Comparison of ENCODE assay signal across 8 cellular contexts in the genomic region with DNA sequence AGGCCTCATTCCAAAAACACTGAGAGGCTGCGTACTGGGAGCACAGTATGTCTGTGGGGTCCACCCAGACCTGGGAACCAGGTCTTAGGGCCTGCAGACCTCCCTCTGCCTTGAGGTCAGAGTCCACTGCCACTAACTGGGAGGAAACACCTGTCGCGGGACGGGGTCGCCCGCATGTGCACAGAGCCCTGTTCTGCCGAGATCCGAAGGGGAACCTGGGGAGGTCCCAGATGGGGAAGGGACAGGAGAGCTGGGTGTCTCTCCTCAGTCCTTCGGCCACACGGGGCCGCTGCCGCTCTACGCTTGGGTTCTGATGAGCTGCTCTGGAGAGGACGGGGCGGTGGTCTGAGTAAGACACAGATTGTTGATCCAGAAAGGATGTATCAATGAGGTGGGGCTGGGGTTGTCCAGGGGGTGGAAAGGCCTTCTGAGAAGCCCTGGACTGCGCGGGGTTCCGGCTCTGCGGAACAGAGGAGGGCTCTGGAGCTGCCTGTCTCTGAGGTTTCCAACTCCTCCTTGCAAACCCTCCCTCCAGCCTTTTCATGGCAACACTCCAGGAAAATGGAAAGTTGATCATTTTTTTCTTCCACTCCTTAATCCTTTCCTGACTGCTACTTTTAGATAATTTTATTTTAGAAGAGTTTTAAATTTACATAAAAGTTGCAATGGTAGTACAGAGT. TPM values are rescaled to one million over a fixed set of nuclear protein-coding genes. Genes with fewer than 3 reads are reported as not detected.
DNase-seq lines count a peak whose midpoint lies in the region; ATAC-seq and TF ChIP-seq lines count a peak whose summit lies in the region.
"Not testable (repeated sequence)": the region's sequence is repeated elsewhere in the genome, so short reads cannot be mapped to it uniquely, and the experiment has no call there.

No MANE protein-coding gene starts in this region.

- not testable (repeated sequence) for DNase-seq in AG09319 (ENCODE audit: extremely low read depth, low read depth)
- DNase-seq in LHCN-M2 (ENCODE audit: low read depth) (peak; percentile 52), PC-9 (peak in 1 of 2 experiments; percentile 79), kidney glomerular epithelial cell (lab: John Stamatoyannopoulos, UW) (peak; percentile 46)
- DNase-seq in activated CD8-positive, alpha-beta memory T cell treated with anti-CD3 and anti-CD28 coated beads for 24 hours, result peak; percentile 92
- peak; percentile 90 for DNase-seq in stimulated activated CD4-positive, alpha-beta T cell treated with anti-CD3 and anti-CD28 coated beads, Interleukin-15, amount 100 ng/mL, for 24 hours

- H3K9me2 ChIP-seq in PC-9 (ENCODE audit: insufficient read depth), result not testable (repeated sequence)

- H3K4me3 ChIP-seq in PC-9, result not testable (repeated sequence)

- POLR2A ChIA-PET in PC-9 (lab: Charles Lee; ENCODE audit: unreplicated experiment), result interaction anchor here (0.5 to 0.6 kb wide), 2 partner anchors 243 to 899 kb away, joined by 3 read pairs; no protein-coding TSS in a partner anchor

- CTCF ChIA-PET in PC-9 (lab: Charles Lee), result interaction anchor here (0.5 to 1.4 kb wide), 9 partner anchors 29 to 589 kb away, joined by 3 to 13 read pairs (median 4); no protein-coding TSS in a partner anchor

- H3K9me3 ChIP-seq in PC-9 (ENCODE audit: insufficient read depth, low read depth), result not testable (repeated sequence)

- H3K4me1 Mint-ChIP-seq in dendritic cell treated with granulocyte-macrophage colony-stimulating factor and Interleukin-4, amounts not matched to agents 40 ng/mL and 50 ng/mL, for 4 days (ENCODE audit: low read depth), result peaks cover 21% of the 10 kb centered on the region

- not testable (repeated sequence) for H4K20me1 ChIP-seq in PC-9 (ENCODE audit: insufficient read depth)

- peak; percentile 55 for ATAC-seq in GM19351 (IDR thresholded peaks at IDR 0.05; ENCODE audit: unreplicated experiment)

- H3K4me2 ChIP-seq in PC-9, result peak overlapping the region; percentile 34

- not testable (repeated sequence) for H3K27ac ChIP-seq in PC-9

- not testable (repeated sequence) for H3K79me2 ChIP-seq in PC-9 (ENCODE audit: low read depth)

- H3K9me3 Mint-ChIP-seq in dendritic cell treated with granulocyte-macrophage colony-stimulating factor and Interleukin-4, amounts not matched to agents 40 ng/mL and 50 ng/mL, for 4 days, result not testable (repeated sequence)

- not testable (repeated sequence) for BruUV-seq in PC-9 (replicated peaks; lab: Mats Ljungman, UMichigan)

- not testable (repeated sequence) for H3K36me3 Mint-ChIP-seq in dendritic cell treated with granulocyte-macrophage colony-stimulating factor and Interleukin-4, amounts not matched to agents 40 ng/mL and 50 ng/mL, for 4 days (ENCODE audit: low read depth)

- not testable (repeated sequence) for H3K36me3 ChIP-seq in PC-9 (ENCODE audit: low read depth)

- not testable (repeated sequence) for H3K4me1 ChIP-seq in PC-9 (replicated peaks; ENCODE audit: insufficient read depth)

- H3K4me3 Mint-ChIP-seq in dendritic cell treated with granulocyte-macrophage colony-stimulating factor and Interleukin-4, amounts not matched to agents 40 ng/mL and 50 ng/mL, for 4 days, result peak overlapping the region; percentile 44

- peak; percentile 80 for TF ChIP-seq CTCF in AG09319 (IDR thresholded peaks at IDR 0.05; ENCODE audit: low read depth, low read length)
- peak; percentile 81 for TF ChIP-seq CTCF in PC-9 (conservative IDR thresholded peaks at IDR 0.05)

- H3K27ac Mint-ChIP-seq in dendritic cell treated with granulocyte-macrophage colony-stimulating factor and Interleukin-4, amounts not matched to agents 40 ng/mL and 50 ng/mL, for 4 days, result not testable (repeated sequence)

- not testable (repeated sequence) for H2AFZ ChIP-seq in PC-9

- intact Hi-C loops in PC-9 (cut with micrococcal nuclease; ENCODE audit: unreplicated experiment), result loop anchor here (2.0 to 5.0 kb wide), 9 partner anchors 115 to 710 kb away; a partner anchor contains a TSS
- intact Hi-C loops in dendritic cell treated with granulocyte-macrophage colony-stimulating factor and Interleukin-4, amounts not matched to agents 40 ng/mL and 50 ng/mL, for 4 days (cut with micrococcal nuclease), result loop anchor here (1.0 to 10.0 kb wide), 5 partner anchors 63 to 243 kb away; a partner anchor contains a TSS

- peaks cover 65% of the 10 kb centered on the region for H3K27me3 Mint-ChIP-seq in dendritic cell treated with granulocyte-macrophage colony-stimulating factor and Interleukin-4, amounts not matched to agents 40 ng/mL and 50 ng/mL, for 4 days

- H3K27me3 ChIP-seq in PC-9 (ENCODE audit: insufficient read depth, low read depth), result peaks cover 45% of the 10 kb centered on the region

- not testable (repeated sequence) for H3F3A ChIP-seq in PC-9 (ENCODE audit: insufficient read depth, low read depth)

RNA-seq across cellular contexts. Expression of a gene that starts 7.2 kb away (rescaled TPM):
- total RNA-seq in LHCN-M2 (2014; rRNA removed) (133 and 149 TPM in 2 replicates), PC-9 (2021) (125 and 160 TPM in 2 replicates)
- 129 TPM for polyA plus RNA-seq in LHCN-M2 (2012)
